ENCODE assay signal across 1 cellular context in genomic region chr15:100650685-100651084, GRCh38.
TF ChIP-seq lines count a peak whose summit lies in the region.

No MANE protein-coding gene starts in this region.

TF ChIP-seq in SK-N-SH, 30 proteins besides CTCF, POLR2A, EP300 and RAD21 (continued from another document):
- no peak for TF ChIP-seq POLR2AphosphoS5 (IDR thresholded peaks at IDR 0.05; ENCODE audit: low read depth, low read length)
- TF ChIP-seq GATA2 (CRISPR knock-in tag; IDR thresholded peaks at IDR 0.05), result no peak
- TF ChIP-seq CHD2 (IDR thresholded peaks at IDR 0.05; ENCODE audit: low read length, partially characterized antibody), result no peak
- TF ChIP-seq MXI1 (IDR thresholded peaks at IDR 0.05; ENCODE audit: low read depth, low read length), result no peak
- TF ChIP-seq FOXJ3 (CRISPR knock-in tag; IDR thresholded peaks at IDR 0.05), result no peak
